9 cellular contexts compared by ENCODE assay signal in genomic region chr4:144021336-144021990, GRCh38. TPM values are rescaled to one million over a fixed set of nuclear protein-coding genes. Genes with fewer than 3 reads are reported as not detected.
DNase-seq lines count a peak whose midpoint lies in the region; ATAC-seq and FAIRE-seq lines count a peak whose summit lies in the region.
"Not testable (repeated sequence)": the region's sequence is repeated elsewhere in the genome, so short reads cannot be mapped to it uniquely, and the experiment has no call there.
"Had no signal": no experiment of that assay in that cellular context is flagged by ENCODE, and none has a peak within 500 bp of the region (broad histone marks: within the 10 kb centered on the region; RNA-seq: fewer than 3 reads in every experiment).

No MANE protein-coding gene starts in this region.

- H3K27me3 Mint-ChIP-seq in activated CD4-positive, alpha-beta T cell treated with anti-CD3 and anti-CD28 coated beads for 36 hours; memory B cell: not testable (repeated sequence)

- not testable (repeated sequence) for H3K27ac Mint-ChIP-seq in activated CD4-positive, alpha-beta T cell treated with anti-CD3 and anti-CD28 coated beads for 36 hours; memory B cell

- H3K9me3 Mint-ChIP-seq in activated CD4-positive, alpha-beta T cell treated with anti-CD3 and anti-CD28 coated beads for 36 hours (ENCODE audit: low read depth); memory B cell: not testable (repeated sequence)

- H3K36me3 Mint-ChIP-seq in activated CD4-positive, alpha-beta T cell treated with anti-CD3 and anti-CD28 coated beads for 36 hours (ENCODE audit: low read depth); memory B cell: not testable (repeated sequence)

- H3K4me3 Mint-ChIP-seq in activated CD4-positive, alpha-beta T cell treated with anti-CD3 and anti-CD28 coated beads for 36 hours; memory B cell: not testable (repeated sequence)

- DNase-seq in EL (peak; percentile 23), NCI-H2081 (lab: John Stamatoyannopoulos, UW) (peak; percentile 22 to 38), fibroblast of gingiva (ENCODE audit: low read depth) (peak; percentile 4), memory B cell (ENCODE audit: low spot score in 2 of 2) (peak in 1 of 2 donors; percentile 14), urothelium cell line (ENCODE audit: low spot score) (peak; percentile 2)
- DNase-seq in activated CD4-positive, alpha-beta T cell treated with anti-CD3 and anti-CD28 coated beads for 36 hours, result not testable (repeated sequence)

- H3K4me1 Mint-ChIP-seq in activated CD4-positive, alpha-beta T cell treated with anti-CD3 and anti-CD28 coated beads for 36 hours; memory B cell: not testable (repeated sequence)

- FAIRE-seq in urothelium cell line (lab: Jason Lieb, UNC), result not testable (repeated sequence)

- CTCF ChIA-PET in activated CD4-positive, alpha-beta T cell treated with anti-CD3 and anti-CD28 coated beads for 36 hours (lab: Charles Lee), result not testable (repeated sequence)

- POLR2A ChIA-PET in activated CD4-positive, alpha-beta T cell treated with anti-CD3 and anti-CD28 coated beads for 36 hours (lab: Charles Lee), result not testable (repeated sequence)

- intact Hi-C loops in activated CD4-positive, alpha-beta T cell treated with anti-CD3 and anti-CD28 coated beads for 36 hours (cut with DNase I, micrococcal nuclease), result loop anchor here (1.0 to 2.0 kb wide), 3 partner anchors 247 to 463 kb away; no protein-coding TSS in a partner anchor

- ATAC-seq in GM21360 (IDR thresholded peaks at IDR 0.05; ENCODE audit: unreplicated experiment) (peak; percentile 89), HG03175 (IDR thresholded peaks at IDR 0.05; ENCODE audit: unreplicated experiment) (peak; percentile 86), memory B cell (ENCODE audit: low read depth) (peak; percentile 73)
- ATAC-seq in activated CD4-positive, alpha-beta T cell treated with anti-CD3 and anti-CD28 coated beads for 36 hours, result peak; percentile 44

RNA-seq across cellular contexts. Expression of gene GYPB, which starts 2.3 kb away (rescaled TPM):
- not detected for total RNA-seq in activated CD4-positive, alpha-beta T cell treated with anti-CD3 and anti-CD28 coated beads for 36 hours
- total RNA-seq: natural killer cell treated with Interleukin-12 subunit alpha and Interleukin-12 subunit beta and Interleukin-15 and Interleukin-18, amount 100 ng/mL, for 72 hours had no signal
